ENCODE assay signal across 20 cellular contexts in the genomic region with DNA sequence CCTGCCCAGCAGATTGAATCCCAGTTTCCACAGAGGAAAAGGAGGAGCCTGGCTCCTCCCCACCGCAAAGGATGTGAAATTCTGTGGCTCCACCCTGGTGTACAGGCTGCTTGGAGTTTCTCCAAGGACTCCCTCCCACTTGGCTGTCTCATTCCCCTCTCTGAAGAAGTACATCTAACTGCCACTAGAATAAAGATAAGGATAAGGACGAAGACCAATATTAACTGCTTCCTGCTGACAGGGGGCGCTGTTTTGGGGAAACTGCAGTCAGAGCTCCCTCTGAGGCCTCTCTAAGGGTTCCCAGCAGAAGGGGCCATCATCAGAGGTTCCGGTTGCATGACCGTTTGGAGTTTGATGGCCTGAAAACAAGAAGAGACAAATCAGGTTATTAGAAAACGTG.
A peak's percentile ranks its signal among the peaks of the same experiment; 100 is the strongest.
DNase-seq lines count a peak whose midpoint lies in the region; ATAC-seq and TF ChIP-seq lines count a peak whose summit lies in the region.
"Had no signal": no experiment of that assay in that cellular context is flagged by ENCODE, and none has a peak within 500 bp of the region (broad histone marks: within the 10 kb centered on the region; RNA-seq: fewer than 3 reads in every experiment).

No MANE protein-coding gene starts in this region.

- ATAC-seq in activated T-cell treated with anti-CD3 and anti-CD28 coated beads, Interleukin-2, amount 50 U/mL, for 72 hours (replicated peaks in 1 of 2), result no peak
- ATAC-seq: activated CD8-positive, alpha-beta T cell treated with anti-CD3 and anti-CD28 coated beads for 36 hours; activated T-cell treated with anti-CD3 and anti-CD28 coated beads, Interleukin-2, amount 50 U/mL, for 4 hours; T-cell had no signal

- BruUV-seq in Calu3 (replicated peaks; lab: Mats Ljungman, UMichigan), result no TSS peak

- H3K27me3 ChIP-seq in MG63, result no peaks in the 10 kb centered on the region
- no peaks in the 10 kb centered on the region for H3K27me3 ChIP-seq in spleen (replicated peaks in 1 of 7)
- H3K27me3 ChIP-seq: right atrium auricular region, stomach, vagina had no signal

- H3K4me1 Mint-ChIP-seq in Calu3 (ENCODE audit: low read depth, unreplicated experiment), result peaks cover 26% of the 10 kb centered on the region
- no peaks in the 10 kb centered on the region for H3K4me1 Mint-ChIP-seq in activated T-cell treated with anti-CD3 and anti-CD28 coated beads, Interleukin-2, amount 50 U/mL, for 72 hours (ENCODE audit: low read depth)
- H3K4me1 Mint-ChIP-seq: activated naive CD4-positive, alpha-beta T cell treated with anti-CD3 and anti-CD28 coated beads, Interleukin-2, amount 50 U/mL, for 24 hours; T-cell had no signal

- peaks cover 12% of the 10 kb centered on the region for H3K9me3 Mint-ChIP-seq in Calu3 (ENCODE audit: low read depth, unreplicated experiment)
- H3K9me3 Mint-ChIP-seq in activated T-cell treated with anti-CD3 and anti-CD28 coated beads, Interleukin-2, amount 50 U/mL, for 72 hours, result peaks cover 0 to 1% of the 10 kb centered on the region in 2 donors
- H3K9me3 Mint-ChIP-seq: activated CD8-positive, alpha-beta T cell treated with anti-CD3 and anti-CD28 coated beads for 36 hours; activated naive CD4-positive, alpha-beta T cell treated with anti-CD3 and anti-CD28 coated beads, Interleukin-2, amount 50 U/mL, for 24 hours had no signal

- no peak overlapping the region for H3K27ac ChIP-seq in spleen
- H3K27ac ChIP-seq: right atrium auricular region, stomach, vagina had no signal

- no peak for TF ChIP-seq CTCF in Calu3 (IDR thresholded peaks at IDR 0.05; ENCODE audit: unreplicated experiment)
- peak; percentile 42 for TF ChIP-seq CTCF in GM12872 (IDR thresholded peaks at IDR 0.05; ENCODE audit: insufficient read depth, low read depth, low read length)
- peak; percentile 30 for TF ChIP-seq CTCF in epithelial cell of proximal tubule (conservative IDR thresholded peaks at IDR 0.05; ENCODE audit: low read depth, low read length)
- TF ChIP-seq CTCF in spleen (IDR thresholded peaks at IDR 0.05 in 8 of 11, conservative IDR thresholded peaks at IDR 0.05 in 3 of 11), result no peak

- DNase-seq in Calu3, result no peak
- peak; percentile 8 for DNase-seq in MG63
- no peak for DNase-seq in epithelial cell of proximal tubule (ENCODE audit: low read depth)
- no peak for DNase-seq in spleen
- DNase-seq in stimulated activated CD4-positive, alpha-beta T cell treated with anti-CD3 and anti-CD28 coated beads, Interleukin-15, amount 100 ng/mL, for 24 hours, result no peak
- no peak for DNase-seq in activated T-cell treated with anti-CD3 and anti-CD28 coated beads, Interleukin-2, amount 50 U/mL, for 72 hours
- DNase-seq: activated CD8-positive, alpha-beta T cell treated with anti-CD3 and anti-CD28 coated beads for 36 hours; activated T-cell treated with anti-CD3 and anti-CD28 coated beads, Interleukin-2, amount 50 U/mL, for 4 hours; AML-193; COR-L47; NCI-H1436; NCI-H774; nucleus accumbens; RPMI8226; stomach; T-cell had no signal

- peaks cover 9% of the 10 kb centered on the region for H3K36me3 Mint-ChIP-seq in Calu3 (ENCODE audit: insufficient read depth, unreplicated experiment)
- peaks cover 0 to 1% of the 10 kb centered on the region in 2 donors for H3K36me3 Mint-ChIP-seq in activated T-cell treated with anti-CD3 and anti-CD28 coated beads, Interleukin-2, amount 50 U/mL, for 72 hours (ENCODE audit: insufficient read depth in 2 of 2)
- H3K36me3 Mint-ChIP-seq: activated naive CD4-positive, alpha-beta T cell treated with anti-CD3 and anti-CD28 coated beads, Interleukin-2, amount 50 U/mL, for 24 hours; T-cell had no signal

- intact Hi-C loops in Calu3 (cut with micrococcal nuclease; ENCODE audit: unreplicated experiment) (no loop called here), spleen (cut with DNase I; ENCODE audit: low total_unique reads) (no loop called here)

- CTCF ChIA-PET in Calu3 (lab: Charles Lee), result no interaction called here

- H3K4me3 ChIP-seq in MG63 (no peak overlapping the region), epithelial cell of proximal tubule (ENCODE audit: low read depth, low read length) (no peak overlapping the region), spleen (no peak overlapping the region)
- H3K4me3 ChIP-seq: right atrium auricular region, stomach, vagina had no signal

- TF ChIP-seq POLR2A in spleen (IDR thresholded peaks at IDR 0.05), result no peak

- no peaks in the 10 kb centered on the region for H3K4me1 ChIP-seq in spleen
- H3K4me1 ChIP-seq: stomach, vagina had no signal

- H3K4me3 Mint-ChIP-seq in Calu3 (ENCODE audit: low read depth, unreplicated experiment), result no peak overlapping the region
- no peak overlapping the region for H3K4me3 Mint-ChIP-seq in activated T-cell treated with anti-CD3 and anti-CD28 coated beads, Interleukin-2, amount 50 U/mL, for 72 hours
- H3K4me3 Mint-ChIP-seq: activated CD8-positive, alpha-beta T cell treated with anti-CD3 and anti-CD28 coated beads for 36 hours; activated naive CD4-positive, alpha-beta T cell treated with anti-CD3 and anti-CD28 coated beads, Interleukin-2, amount 50 U/mL, for 24 hours; activated T-cell treated with anti-CD3 and anti-CD28 coated beads, Interleukin-2, amount 50 U/mL, for 4 hours; T-cell had no signal

- no peaks in the 10 kb centered on the region; the same call in 1 of the 2 replicates for H3K9me3 ChIP-seq in MG63
- peaks cover 0 to 17% (median 2%) of the 10 kb centered on the region in 8 donors for H3K9me3 ChIP-seq in spleen
- H3K9me3 ChIP-seq: right atrium auricular region, vagina had no signal

- H3K27me3 Mint-ChIP-seq in Calu3 (ENCODE audit: unreplicated experiment), result no peaks in the 10 kb centered on the region
- no peaks in the 10 kb centered on the region for H3K27me3 Mint-ChIP-seq in activated T-cell treated with anti-CD3 and anti-CD28 coated beads, Interleukin-2, amount 50 U/mL, for 72 hours (ENCODE audit: low read depth)
- H3K27me3 Mint-ChIP-seq: activated CD8-positive, alpha-beta T cell treated with anti-CD3 and anti-CD28 coated beads for 36 hours; activated naive CD4-positive, alpha-beta T cell treated with anti-CD3 and anti-CD28 coated beads, Interleukin-2, amount 50 U/mL, for 24 hours; T-cell had no signal

- H3K36me3 ChIP-seq in MG63 (no peaks in the 10 kb centered on the region), spleen (no peaks in the 10 kb centered on the region)
- H3K36me3 ChIP-seq: right atrium auricular region, stomach, vagina had no signal

- 71 to 76% (median 73%) methylated on average over 6 of the region's 6 CpGs for whole genome bisulfite sequencing in spleen, 5 donors

- H3K27ac Mint-ChIP-seq in Calu3 (ENCODE audit: unreplicated experiment), result peak overlapping the region; percentile 54
- H3K27ac Mint-ChIP-seq in activated T-cell treated with anti-CD3 and anti-CD28 coated beads, Interleukin-2, amount 50 U/mL, for 72 hours, result no peak overlapping the region
- H3K27ac Mint-ChIP-seq: activated CD8-positive, alpha-beta T cell treated with anti-CD3 and anti-CD28 coated beads for 36 hours; activated naive CD4-positive, alpha-beta T cell treated with anti-CD3 and anti-CD28 coated beads, Interleukin-2, amount 50 U/mL, for 24 hours; T-cell had no signal

Comparison
In these comparisons a context has a peak if more than half of its experiments do, and no peak if none do; other contexts are left out.
1. CTCF ChIP-seq: peak in GM12872 (single experiment) and epithelial cell of proximal tubule (single experiment); none in Calu3 (single experiment) and spleen (0 of 11).